1 cellular context compared by ENCODE assay signal in genomic region chr20:51366155-51366886, GRCh38.
TF ChIP-seq lines count a peak whose summit lies in the region.

No MANE protein-coding gene starts in this region.

TF ChIP-seq in A549, 52 proteins besides CTCF, POLR2A, EP300 and RAD21 (continued from another document):
- TF ChIP-seq TFCP2L1 (CRISPR knock-in tag; IDR thresholded peaks at IDR 0.05) (no peak), JUNB (IDR thresholded peaks at IDR 0.05) (peak; percentile 90), HEYL (CRISPR knock-in tag; IDR thresholded peaks at IDR 0.05) (no peak), FOXS1 (CRISPR knock-in tag; IDR thresholded peaks at IDR 0.05) (no peak), RCOR1 (IDR thresholded peaks at IDR 0.05; ENCODE audit: low read depth, low read length) (no peak), HOXB13 (CRISPR knock-in tag; IDR thresholded peaks at IDR 0.05; ENCODE audit: low read depth) (no peak), FOSB (CRISPR knock-in tag; IDR thresholded peaks at IDR 0.05) (no peak), REST (IDR thresholded peaks at IDR 0.05) (no peak), MAZ (IDR thresholded peaks at IDR 0.05; ENCODE audit: borderline replicate concordance, low read depth, low read length) (no peak), POLR2AphosphoS2 (conservative IDR thresholded peaks at IDR 0.05; ENCODE audit: low read length) (no peak), EHF (CRISPR knock-in tag; IDR thresholded peaks at IDR 0.05) (no peak), CEBPB (IDR thresholded peaks at IDR 0.05) (peak in 1 of 2 experiments; percentile 19; a peak in 1 of 4 replicates)
- TF ChIP-seq, protein P1, sequence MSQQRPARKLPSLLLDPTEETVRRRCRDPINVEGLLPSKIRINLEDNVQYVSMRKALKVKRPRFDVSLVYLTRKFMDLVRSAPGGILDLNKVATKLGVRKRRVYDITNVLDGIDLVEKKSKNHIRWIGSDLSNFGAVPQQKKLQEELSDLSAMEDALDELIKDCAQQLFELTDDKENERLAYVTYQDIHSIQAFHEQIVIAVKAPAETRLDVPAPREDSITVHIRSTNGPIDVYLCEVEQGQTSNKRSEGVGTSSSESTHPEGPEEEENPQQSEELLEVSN (IDR thresholded peaks at IDR 0.05; ENCODE audit: borderline replicate concordance, low read depth) = no peak
- TF ChIP-seq, protein P2, sequence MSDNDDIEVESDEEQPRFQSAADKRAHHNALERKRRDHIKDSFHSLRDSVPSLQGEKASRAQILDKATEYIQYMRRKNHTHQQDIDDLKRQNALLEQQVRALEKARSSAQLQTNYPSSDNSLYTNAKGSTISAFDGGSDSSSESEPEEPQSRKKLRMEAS (IDR thresholded peaks at IDR 0.05) = peak; percentile 29
